In genomic region chr1:177833631-177834030, GRCh38 we compare ENCODE assay signal across 34 cellular contexts.
"Had no signal": no experiment of that assay in that cellular context is flagged by ENCODE, and none has a peak within 500 bp of the region (broad histone marks: within the 10 kb centered on the region; RNA-seq: fewer than 3 reads in every experiment).

No MANE protein-coding gene starts in this region.

- H3K27ac ChIP-seq: KMS-11 had no signal

- H3K9me3 ChIP-seq: MG63 had no signal

- H3K4me3 ChIP-seq: MG63 had no signal

- DNase-seq: Karpas-422, Kasumi-1, MG63, MM.1S, MV-4-11, NCI-H1048, NCI-H1092, NCI-H1092 treated with DMSO at 0.1 percent for 48 hours, NCI-H1105, NCI-H1105 treated with DMSO at 0.1 percent for 48 hours, NCI-H1417, NCI-H1417 treated with DMSO at 0.1 percent for 48 hours, NCI-H1436, NCI-H1436 treated with DMSO at 0.1 percent for 48 hours, NCI-H146, NCI-H1694, NCI-H1694 treated with DMSO at 0.1 percent for 48 hours, NCI-H187, NCI-H187 treated with DMSO at 0.1 percent for 48 hours, NCI-H1930, NCI-H2029, NCI-H2029 treated with DMSO at 0.1 percent for 48 hours, NCI-H2081, NCI-H2081 treated with DMSO at 0.1 percent for 48 hours, NCI-H2107, NCI-H2171, NCI-H2171 treated with DMSO at 0.1 percent for 48 hours, NCI-H2227 treated with DMSO at 0.1 percent for 48 hours, NCI-H226, NCI-H345, NCI-H446, NCI-H446 treated with DMSO at 0.1 percent for 48 hours, NCI-H510A had no signal

- H3K36me3 ChIP-seq: MG63 had no signal
